Comparison of ENCODE assay signal across 8 cellular contexts in genomic region chr1:1291611-1292441, GRCh38. TPM values are rescaled to one million over a fixed set of nuclear protein-coding genes. Genes with fewer than 3 reads are reported as not detected.
A peak's percentile ranks its signal among the peaks of the same experiment; 100 is the strongest.
DNase-seq lines count a peak whose midpoint lies in the region; ATAC-seq and TF ChIP-seq lines count a peak whose summit lies in the region.

No MANE protein-coding gene starts in this region.

- peak; percentile 44 for DNase-seq in EL
- peak; percentile 52 for DNase-seq in LoVo (ENCODE audit: low spot score)
- peak; percentile 46 for DNase-seq in SHP77 treated with DMSO at 0.1 percent for 48 hours (lab: John Stamatoyannopoulos, UW)
- peak; percentile 73 for DNase-seq in activated naive CD4-positive, alpha-beta T cell treated with Interleukin-2 at 50 U/mL for 16 hours
- peak; percentile 76 for DNase-seq in Right ventricle myocardium superior
- DNase-seq in retinal pigment epithelial cell (ENCODE audit: low read depth), result no peak

- intact Hi-C loops in Right ventricle myocardium superior (cut with DNase I), result loop anchor here (5.0 kb wide), 1 partner anchor 170 kb away; no protein-coding TSS in a partner anchor

- ATAC-seq in Right ventricle myocardium superior (ENCODE audit: poor library complexity) (peak; percentile 79), HG02759 (IDR thresholded peaks at IDR 0.05; ENCODE audit: unreplicated experiment) (no peak), GM19467 (IDR thresholded peaks at IDR 0.05; ENCODE audit: unreplicated experiment) (no peak)

- TF ChIP-seq CTCF in retinal pigment epithelial cell (conservative IDR thresholded peaks at IDR 0.05; ENCODE audit: low read depth, low read length), result peak; percentile 72

- H3K4me3 ChIP-seq in retinal pigment epithelial cell (ENCODE audit: low read length), result no peak overlapping the region

RNA-seq across cellular contexts. Expression of gene SCNN1D, which starts 11.6 kb away (rescaled TPM):
- total RNA-seq in Right ventricle myocardium superior, result 2.6 TPM

RNA-seq across cellular contexts. Expression of gene ACAP3, which starts 15.9 kb away (rescaled TPM):
- total RNA-seq in Right ventricle myocardium superior, result 56.3 TPM

RNA-seq across cellular contexts. Expression of gene PUSL1, which starts 16.6 kb away (rescaled TPM):
- total RNA-seq in Right ventricle myocardium superior, result 10.6 TPM

RNA-seq across cellular contexts. Expression of gene UBE2J2, which starts 18.2 kb away (rescaled TPM):
- total RNA-seq in Right ventricle myocardium superior, result 34.7 TPM

RNA-seq across cellular contexts. Expression of gene INTS11, which starts 32.6 kb away (rescaled TPM):
- 70.9 TPM for total RNA-seq in Right ventricle myocardium superior
